3 cellular contexts compared by ENCODE assay signal in the genomic region with DNA sequence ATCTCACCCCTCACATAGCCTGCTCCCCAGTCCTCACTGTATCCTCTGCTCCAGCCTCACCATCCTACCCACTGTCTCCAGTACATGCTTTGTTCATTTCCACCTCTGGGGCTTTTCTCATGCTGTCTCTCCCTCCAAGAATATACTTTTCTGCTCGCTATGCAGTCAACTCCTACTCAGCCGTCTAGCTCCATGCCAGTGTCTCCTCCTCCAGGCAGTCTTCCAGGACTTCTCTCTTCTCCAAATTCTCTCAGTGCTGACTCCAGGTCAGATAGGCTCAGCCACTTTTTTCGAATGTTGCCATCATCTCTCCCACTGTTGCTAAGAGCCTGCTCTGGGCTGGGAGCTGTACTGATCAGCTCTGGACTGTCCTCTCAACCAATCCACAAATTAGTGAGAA.
TF ChIP-seq lines count a peak whose summit lies in the region.

No MANE protein-coding gene starts in this region.

TF ChIP-seq in SK-N-SH treated with all-trans-retinoic acid at 6 μM for 48 hours, 23 proteins besides CTCF, POLR2A, EP300 and RAD21:
- peak; percentile 96 for TF ChIP-seq ZFP3 (CRISPR knock-in tag; IDR thresholded peaks at IDR 0.05)
- no peak for TF ChIP-seq BACH2 (CRISPR knock-in tag; IDR thresholded peaks at IDR 0.05; ENCODE audit: borderline replicate concordance)
- no peak for TF ChIP-seq ESRRG (CRISPR knock-in tag; IDR thresholded peaks at IDR 0.05)
- no peak for TF ChIP-seq TOX (CRISPR knock-in tag; IDR thresholded peaks at IDR 0.05; ENCODE audit: borderline replicate concordance)

TF ChIP-seq in SK-N-SH, 30 proteins besides CTCF, POLR2A, EP300 and RAD21:
- TF ChIP-seq MEF2A (IDR thresholded peaks at IDR 0.05; ENCODE audit: borderline replicate concordance, low read depth) (no peak), GABPA (IDR thresholded peaks at IDR 0.05; ENCODE audit: low read depth) (no peak), CHD2 (IDR thresholded peaks at IDR 0.05; ENCODE audit: low read length, partially characterized antibody) (no peak), TCF12 (IDR thresholded peaks at IDR 0.05) (no peak), RCOR1 (IDR thresholded peaks at IDR 0.05; ENCODE audit: low read length) (no peak), FOSL2 (IDR thresholded peaks at IDR 0.05; ENCODE audit: borderline replicate concordance, low read depth) (no peak), MXI1 (IDR thresholded peaks at IDR 0.05; ENCODE audit: low read depth, low read length) (no peak)
- TF ChIP-seq, protein P1, sequence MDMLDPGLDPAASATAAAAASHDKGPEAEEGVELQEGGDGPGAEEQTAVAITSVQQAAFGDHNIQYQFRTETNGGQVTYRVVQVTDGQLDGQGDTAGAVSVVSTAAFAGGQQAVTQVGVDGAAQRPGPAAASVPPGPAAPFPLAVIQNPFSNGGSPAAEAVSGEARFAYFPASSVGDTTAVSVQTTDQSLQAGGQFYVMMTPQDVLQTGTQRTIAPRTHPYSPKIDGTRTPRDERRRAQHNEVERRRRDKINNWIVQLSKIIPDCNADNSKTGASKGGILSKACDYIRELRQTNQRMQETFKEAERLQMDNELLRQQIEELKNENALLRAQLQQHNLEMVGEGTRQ (IDR thresholded peaks at IDR 0.05; ENCODE audit: borderline replicate concordance, low read depth, low read length): no peak

TF ChIP-seq in H1, 55 proteins besides CTCF, POLR2A, EP300 and RAD21:
- TF ChIP-seq KDM4A (IDR thresholded peaks at IDR 0.05; ENCODE audit: low read depth, low read length, severe bottlenecking): no peak
- TF ChIP-seq BCL11A (IDR thresholded peaks at IDR 0.05; ENCODE audit: low read depth in 2 of 2, low read length in 2 of 2): no peak
- no peak for TF ChIP-seq SP1 (IDR thresholded peaks at IDR 0.05; ENCODE audit: low read depth, low read length)
- TF ChIP-seq SP4 (IDR thresholded peaks at IDR 0.05; ENCODE audit: low read length): no peak
- TF ChIP-seq, protein P1 (IDR thresholded peaks at IDR 0.05; ENCODE audit: low read length): no peak
- TF ChIP-seq HDAC6 (IDR thresholded peaks at IDR 0.05; ENCODE audit: low read depth, low read length): no peak
- no peak for TF ChIP-seq GABPA (IDR thresholded peaks at IDR 0.05; ENCODE audit: borderline replicate concordance, insufficient read depth, low read length)
- no peak for TF ChIP-seq MAFK (IDR thresholded peaks at IDR 0.05; ENCODE audit: low read depth, low read length)
- TF ChIP-seq TCF12 (IDR thresholded peaks at IDR 0.05; ENCODE audit: low read depth, low read length): no peak
- TF ChIP-seq SUZ12 (IDR thresholded peaks at IDR 0.05; ENCODE audit: low read length): no peak
- TF ChIP-seq JUND (IDR thresholded peaks at IDR 0.05; ENCODE audit: low read length): no peak
- no peak for TF ChIP-seq ZNF274 (IDR thresholded peaks at IDR 0.05; ENCODE audit: borderline replicate concordance, extremely low read depth, low read length)
- TF ChIP-seq RBBP5 (IDR thresholded peaks at IDR 0.05; ENCODE audit: borderline replicate concordance, low read depth, low read length): no peak
- no peak for TF ChIP-seq CREB1 (IDR thresholded peaks at IDR 0.05)
- no peak for TF ChIP-seq CHD1 (IDR thresholded peaks at IDR 0.05; ENCODE audit: low read depth, low read length)
- TF ChIP-seq EZH2 (IDR thresholded peaks at IDR 0.05; ENCODE audit: low read depth, low read length, severe bottlenecking): no peak
- TF ChIP-seq TBP (IDR thresholded peaks at IDR 0.05; ENCODE audit: low read depth, low read length): no peak
- no peak for TF ChIP-seq JUN (IDR thresholded peaks at IDR 0.05; ENCODE audit: low read depth, low read length)
- TF ChIP-seq NANOG (IDR thresholded peaks at IDR 0.05; ENCODE audit: insufficient read depth, low read depth, low read length, poor library complexity, severe bottlenecking): no peak
- TF ChIP-seq, protein P2, sequence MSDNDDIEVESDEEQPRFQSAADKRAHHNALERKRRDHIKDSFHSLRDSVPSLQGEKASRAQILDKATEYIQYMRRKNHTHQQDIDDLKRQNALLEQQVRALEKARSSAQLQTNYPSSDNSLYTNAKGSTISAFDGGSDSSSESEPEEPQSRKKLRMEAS (IDR thresholded peaks at IDR 0.05): no peak
